Comparison of ENCODE assay signal across 8 cellular contexts in the genomic region with DNA sequence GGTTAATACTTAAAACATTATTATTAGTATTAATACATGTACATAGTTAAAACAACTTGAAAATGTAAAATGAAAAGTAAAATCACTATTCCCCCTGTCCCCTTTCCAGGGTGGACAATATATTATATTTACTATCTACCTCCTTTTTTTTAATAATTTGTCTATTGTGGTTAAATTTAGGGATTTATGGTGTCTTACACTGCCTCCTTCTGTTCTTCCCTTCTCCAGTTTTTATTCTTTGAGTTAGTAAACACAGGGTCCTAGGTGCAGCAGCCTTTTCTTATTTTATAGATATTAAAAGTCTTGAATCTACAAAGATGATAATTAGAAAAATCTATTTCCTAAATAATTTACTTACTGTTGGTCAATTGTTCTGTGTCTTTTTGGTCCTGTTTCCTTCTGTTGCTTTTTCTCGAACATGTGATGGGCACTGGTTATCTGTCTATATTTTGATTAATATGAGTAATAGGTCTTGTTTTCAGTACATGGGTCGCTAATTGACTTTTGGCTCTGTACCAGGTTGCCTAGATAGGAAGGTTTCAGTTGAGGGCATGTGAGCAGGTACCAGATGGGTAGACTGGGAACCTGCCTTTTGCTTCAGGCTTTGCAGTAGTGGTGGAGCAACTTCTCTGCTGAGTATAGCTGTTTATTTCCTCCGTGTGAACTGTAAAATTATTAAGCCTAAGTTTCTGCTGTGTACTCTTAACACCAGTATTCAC. TPM values are rescaled to one million over a fixed set of nuclear protein-coding genes. Genes with fewer than 3 reads are reported as not detected.
DNase-seq lines count a peak whose midpoint lies in the region; ATAC-seq, FAIRE-seq and TF ChIP-seq lines count a peak whose summit lies in the region.

No MANE protein-coding gene starts in this region.

- H3K4me2 ChIP-seq in OCI-LY1 (ENCODE audit: low read length) (peak overlapping the region; percentile 85), H1 (ENCODE audit: insufficient read depth in 1 of 2, low read depth in 2 of 2, low read length in 2 of 2) (peak overlapping the region; percentile 69 to 73), neural progenitor cell (peak overlapping the region; percentile 95)

- H2BK120ac ChIP-seq in H1 (replicated peaks; ENCODE audit: low read depth, low read length): no peak overlapping the region

- peaks cover 2% of the 10 kb centered on the region for H3K27me3 Mint-ChIP-seq in neural progenitor cell (ENCODE audit: insufficient read depth, low read depth)

- peak overlapping the region in 1 of 2 donors; percentile 91 for H3K27ac ChIP-seq in right atrium auricular region
- peak overlapping the region; percentile 62 for H3K27ac ChIP-seq in OCI-LY1 (ENCODE audit: low read depth, low read length, poor library complexity, severe bottlenecking)
- H3K27ac ChIP-seq in H1 (ENCODE audit: low read depth, low read length): no peak overlapping the region
- no peak overlapping the region for H3K27ac ChIP-seq in neural progenitor cell

- DNase-seq in right atrium auricular region (ENCODE audit: low spot score) (no peak), left cardiac atrium (no peak), H1 (ENCODE audit: low read depth in 1 of 2, low spot score in 2 of 2) (no peak), neural progenitor cell (ENCODE audit: low spot score) (no peak), CD1c-positive myeloid dendritic cell (ENCODE audit: extremely low spot score) (no peak)

- no peak overlapping the region for H2BK5ac ChIP-seq in H1 (ENCODE audit: low read depth, low read length)

- CTCF ChIA-PET in H1 (lab: Charles Lee; ENCODE audit: partially characterized antibody): interaction anchor here (0.5 to 2.0 kb wide), 5 partner anchors 14 to 802 kb away, joined by 3 to 6 read pairs (median 3); no protein-coding TSS in a partner anchor

- H3K9ac ChIP-seq in OCI-LY1 (ENCODE audit: low read length): peak overlapping the region; percentile 72
- peak overlapping the region in 2 of 4 experiments; percentile 83 to 88; a peak in 4 of 7 replicates for H3K9ac ChIP-seq in H1 (replicated peaks in 1 of 4; ENCODE audit: extremely low read depth in 1 of 4, low read depth in 3 of 4, low read length in 3 of 4)
- peak overlapping the region; percentile 50 for H3K9ac ChIP-seq in neural progenitor cell

- peaks cover 15% of the 10 kb centered on the region for H3K4me1 Mint-ChIP-seq in neural progenitor cell

- intact Hi-C loops in left cardiac atrium (cut with DNase I): no loop called here

- TF ChIP-seq RAD21 in H1 (IDR thresholded peaks at IDR 0.05 in 1 of 2, conservative IDR thresholded peaks at IDR 0.05 in 1 of 2; ENCODE audit: low read depth in 2 of 2, low read length in 2 of 2): no peak

- H3K9me3 Mint-ChIP-seq in neural progenitor cell: peaks cover 3% of the 10 kb centered on the region

- H3K27me3 ChIP-seq in right atrium auricular region (no peaks in the 10 kb centered on the region), OCI-LY1 (ENCODE audit: insufficient read depth, low read length) (no peaks in the 10 kb centered on the region), H1 (replicated peaks in 1 of 4; ENCODE audit: control insufficient read depth in 3 of 4, extremely low read depth in 1 of 4, insufficient read depth in 3 of 4, low read length in 3 of 4) (no peaks in the 10 kb centered on the region), neural progenitor cell (no peaks in the 10 kb centered on the region)

- H3K9me3 ChIP-seq in right atrium auricular region: no peaks in the 10 kb centered on the region
- H3K9me3 ChIP-seq in OCI-LY1 (ENCODE audit: low read length): no peaks in the 10 kb centered on the region
- H3K9me3 ChIP-seq in H1 (ENCODE audit: insufficient read depth in 2 of 2, low read depth in 1 of 2, low read length in 1 of 2): 0 out of 4 replicates have a peak, but pooled peaks cover 0 to 2% of the 10 kb centered on the region in 2 experiments
- no peaks in the 10 kb centered on the region for H3K9me3 ChIP-seq in neural progenitor cell (ENCODE audit: low read depth)

- H3K4me1 ChIP-seq in right atrium auricular region (peaks cover 0 to 29% of the 10 kb centered on the region in 2 donors), OCI-LY1 (ENCODE audit: insufficient read depth, low read length, severe bottlenecking) (peaks cover 39% of the 10 kb centered on the region), H1 (replicated peaks in 1 of 4; ENCODE audit: control insufficient read depth in 3 of 4, insufficient read depth in 4 of 4, low read length in 3 of 4) (peaks cover 2 to 19% (median 10%) of the 10 kb centered on the region in 4 experiments; a peak in 6 of 7 replicates), neural progenitor cell (peaks cover 20% of the 10 kb centered on the region)

- TF ChIP-seq EP300 in H1 (IDR thresholded peaks at IDR 0.05; ENCODE audit: borderline replicate concordance in 1 of 2, low read depth in 2 of 2, low read length in 2 of 2): no peak

- H3K36me3 Mint-ChIP-seq in neural progenitor cell: peaks cover 3% of the 10 kb centered on the region

- peaks cover 4% of the 10 kb centered on the region for H3K79me1 ChIP-seq in H1 (ENCODE audit: low read depth, low read length)

- H4K91ac ChIP-seq in H1 (replicated peaks; ENCODE audit: insufficient read length, low read length): no peak overlapping the region

- H4K20me1 ChIP-seq in OCI-LY1 (ENCODE audit: insufficient read depth, low read length): no peaks in the 10 kb centered on the region
- no peaks in the 10 kb centered on the region for H4K20me1 ChIP-seq in H1 (replicated peaks in 1 of 2; ENCODE audit: control insufficient read depth in 1 of 2, insufficient read depth in 2 of 2, low read length in 2 of 2)
- no peaks in the 10 kb centered on the region for H4K20me1 ChIP-seq in neural progenitor cell (ENCODE audit: low read depth)

- no peak overlapping the region for H2BK20ac ChIP-seq in H1 (ENCODE audit: low read length)

- H4K8ac ChIP-seq in H1 (ENCODE audit: extremely low read depth, insufficient read depth, low read length): no peak overlapping the region

- no peak overlapping the region for H3K23ac ChIP-seq in H1 (ENCODE audit: insufficient read length)

- peak overlapping the region; percentile 97 for H3K4me3 Mint-ChIP-seq in neural progenitor cell

- peak overlapping the region; percentile 72 to 79 for H3K4me3 ChIP-seq in right atrium auricular region
- H3K4me3 ChIP-seq in OCI-LY1 (ENCODE audit: low read depth, low read length, poor library complexity, severe bottlenecking): peak overlapping the region; percentile 70
- peak overlapping the region; percentile 77 to 85 (median 82) for H3K4me3 ChIP-seq in H1 (ENCODE audit: extremely low read depth in 1 of 4, insufficient read depth in 2 of 4, low read depth in 3 of 4, low read length in 4 of 4)
- H3K4me3 ChIP-seq in neural progenitor cell: peak overlapping the region; percentile 86

- WGBS in H1 (ENCODE audit: extremely low coverage in 1 of 2, insufficient coverage in 1 of 2, insufficient read length in 1 of 2, insufficient replicate concordance in 2 of 2, low coverage in 1 of 2, low lambda C conversion rate in 2 of 2, missing lambda C conversion rate in 1 of 2), 2 experiments: 62% methylated on average over 3 of the region's 3 CpGs; no CpG with 5 or more reads in 1 of the 2 experiments

- no peak overlapping the region for H2BK12ac ChIP-seq in H1 (ENCODE audit: low read depth, low read length)

- H3K56ac ChIP-seq in H1 (replicated peaks; ENCODE audit: insufficient read length, low read depth, low read length): no peak overlapping the region

- H3K14ac ChIP-seq in H1 (ENCODE audit: insufficient read length): no peak overlapping the region

- H3K79me2 ChIP-seq in OCI-LY1 (ENCODE audit: insufficient read depth, low read length) (peaks cover 41% of the 10 kb centered on the region), H1 (ENCODE audit: control insufficient read depth in 1 of 2, insufficient read depth in 2 of 2, low read length in 2 of 2) (peaks cover 0 to 53% of the 10 kb centered on the region in 2 experiments; a peak in 3 of 4 replicates), neural progenitor cell (ENCODE audit: low read depth) (peaks cover 54% of the 10 kb centered on the region)

- no peaks in the 10 kb centered on the region for H3K9me2 ChIP-seq in OCI-LY1 (ENCODE audit: low read depth, low read length)

- H2AK5ac ChIP-seq in H1 (ENCODE audit: low read depth, low read length): no peak overlapping the region

- H3K4ac ChIP-seq in H1 (replicated peaks; ENCODE audit: insufficient read length, low read depth, low read length): no peak overlapping the region

- no peak for FAIRE-seq in H1 (lab: Jason Lieb, UNC)

- no peak overlapping the region for H3K18ac ChIP-seq in H1 (ENCODE audit: extremely low read depth, low read length)

- ATAC-seq in left cardiac atrium (no peak), HG03521 (IDR thresholded peaks at IDR 0.05; ENCODE audit: unreplicated experiment) (no peak), GM21390 (IDR thresholded peaks at IDR 0.05; ENCODE audit: unreplicated experiment) (no peak)

- H2AFZ ChIP-seq in OCI-LY1 (ENCODE audit: low read length) (no peak overlapping the region), H1 (ENCODE audit: low read length) (no peak overlapping the region), neural progenitor cell (replicated peaks) (peak overlapping the region; percentile 96)

- H2BK15ac ChIP-seq in H1 (ENCODE audit: low read length): no peak overlapping the region

- TF ChIP-seq CTCF in right atrium auricular region (IDR thresholded peaks at IDR 0.05): peak in 1 of 2 donors; percentile 22
- no peak for TF ChIP-seq CTCF in OCI-LY1 (IDR thresholded peaks at IDR 0.05; ENCODE audit: low read length)
- TF ChIP-seq CTCF in H1 (IDR thresholded peaks at IDR 0.05; ENCODE audit: control extremely low read depth in 1 of 3, insufficient read depth in 1 of 3, low read depth in 1 of 3, low read length in 3 of 3): no peak
- no peak for TF ChIP-seq CTCF in neural progenitor cell (IDR thresholded peaks at IDR 0.05)

- H4K5ac ChIP-seq in H1 (ENCODE audit: insufficient read length, low read depth, low read length): no peak overlapping the region

- H3K36me3 ChIP-seq in right atrium auricular region: no peaks in the 10 kb centered on the region
- H3K36me3 ChIP-seq in OCI-LY1 (ENCODE audit: insufficient read depth, low read length): no peaks in the 10 kb centered on the region
- H3K36me3 ChIP-seq in H1 (ENCODE audit: control insufficient read depth in 2 of 4, insufficient read depth in 4 of 4, low read length in 3 of 4): no peaks in the 10 kb centered on the region
- no peaks in the 10 kb centered on the region for H3K36me3 ChIP-seq in neural progenitor cell

- POLR2A ChIA-PET in H1 (lab: Charles Lee; ENCODE audit: partially characterized antibody): interaction anchor here (2.3 to 2.5 kb wide), 3 partner anchors 12 to 32 kb away, joined by 7 to 10 read pairs (median 9); a partner anchor contains a TSS

- TF ChIP-seq POLR2A in H1 (IDR thresholded peaks at IDR 0.05; ENCODE audit: control extremely low read depth in 1 of 2, low read depth in 2 of 2, low read length in 2 of 2): no peak

- H3F3A ChIP-seq in OCI-LY1 (ENCODE audit: insufficient read depth, low read length) (no peaks in the 10 kb centered on the region), neural progenitor cell (ENCODE audit: low read depth) (peaks cover 10% of the 10 kb centered on the region)

- H3K23me2 ChIP-seq in H1 (ENCODE audit: low read depth, low read length): 0 out of 2 replicates have a peak, but pooled peaks cover 2% of the 10 kb centered on the region

- peak overlapping the region; percentile 6 for H3K27ac Mint-ChIP-seq in neural progenitor cell

RNA-seq across cellular contexts. Expression of a gene that starts 1.1 kb away (rescaled TPM):
- 10 to 100 TPM; 17.2 to 17.6 TPM for total RNA-seq in right atrium auricular region
- total RNA-seq in left cardiac atrium: 10 to 100 TPM; 25.7 to 30.2 TPM
- total RNA-seq in H1 (2021; fragmentation: NEBNext Ultra II Directional; extraction: Animal tissue kit (Norgen Biotek cat#: 25700)): 27.6 and 29.3 TPM in 2 replicates
- polyA plus RNA-seq in H1 (2011; rRNA removed): 9.6 and 13.2 TPM in 2 replicates
- 23.7 TPM for polyA plus RNA-seq in H1 (2011; cell fraction: cytosol; rRNA removed)
- polyA plus RNA-seq in H1 (2011; cell fraction: nucleus; rRNA removed): 6.6 TPM
- 32.8 to 41.6 TPM (median 35.5 TPM) in 4 replicates for polyA plus RNA-seq in H1 (2012, experiment 1 of 2)
- polyA plus RNA-seq in H1 (2012, experiment 2 of 2): 6.6 TPM
- polyA plus RNA-seq in H1 (2013, experiment 1 of 2): 30.6 TPM
- polyA plus RNA-seq in H1 (2013, experiment 2 of 2): 37.1 TPM
- polyA minus RNA-seq in H1 (2011; rRNA and poly(A)+ RNA removed): 9.2 and 10.6 TPM in 2 replicates
- 10.3 TPM for polyA minus RNA-seq in H1 (2011; cell fraction: cytosol; rRNA and poly(A)+ RNA removed)
- 14.7 TPM for polyA minus RNA-seq in H1 (2011; cell fraction: nucleus; rRNA and poly(A)+ RNA removed)
- total RNA-seq in neural progenitor cell (ENCODE audit: low replicate concordance): 10.2 and 18.0 TPM in 2 replicates

RNA-seq across cellular contexts. Expression of a gene that starts 32.5 kb away (rescaled TPM):
- total RNA-seq in right atrium auricular region (10 to 100 TPM; 32.4 to 33.8 TPM), left cardiac atrium (10 to 100 TPM; 17.0 to 24.1 TPM), neural progenitor cell (ENCODE audit: low replicate concordance) (30.6 and 30.8 TPM in 2 replicates)
- 9.0 and 10.2 TPM in 2 replicates for total RNA-seq in H1 (2021; fragmentation: NEBNext Ultra II Directional; extraction: Animal tissue kit (Norgen Biotek cat#: 25700))
- polyA plus RNA-seq in H1 (2011; rRNA removed): 2.2 and 6.0 TPM in 2 replicates
- polyA plus RNA-seq in H1 (2011; cell fraction: cytosol; rRNA removed): 5.3 TPM
- polyA plus RNA-seq in H1 (2011; cell fraction: nucleus; rRNA removed): 1.1 TPM
- polyA plus RNA-seq in H1 (2012, experiment 1 of 2): 5.4 to 9.4 TPM (median 7.3 TPM) in 4 replicates
- 1.2 TPM for polyA plus RNA-seq in H1 (2012, experiment 2 of 2)
- 15.3 TPM for polyA plus RNA-seq in H1 (2013, experiment 1 of 2)
- polyA plus RNA-seq in H1 (2013, experiment 2 of 2): 19.4 TPM
- 5.8 and 8.1 TPM in 2 replicates for polyA minus RNA-seq in H1 (2011; rRNA and poly(A)+ RNA removed)
- polyA minus RNA-seq in H1 (2011; cell fraction: cytosol; rRNA and poly(A)+ RNA removed): 5.6 TPM
- 4.5 TPM for polyA minus RNA-seq in H1 (2011; cell fraction: nucleus; rRNA and poly(A)+ RNA removed)
